22 cellular contexts compared by ENCODE assay signal in genomic region chr5:160298189-160298588, GRCh38. TPM values are rescaled to one million over a fixed set of nuclear protein-coding genes. Genes with fewer than 3 reads are reported as not detected.
DNase-seq lines count a peak whose midpoint lies in the region; ATAC-seq and TF ChIP-seq lines count a peak whose summit lies in the region.
"Had no signal": no experiment of that assay in that cellular context is flagged by ENCODE, and none has a peak within 500 bp of the region (broad histone marks: within the 10 kb centered on the region; RNA-seq: fewer than 3 reads in every experiment).

No MANE protein-coding gene starts in this region.

- H3K4me1 ChIP-seq in left ventricle myocardium inferior (peaks cover 31% of the 10 kb centered on the region), left lung (peaks cover 8 to 49% of the 10 kb centered on the region in 2 donors)
- H3K4me1 ChIP-seq: A549 had no signal

- H3K27ac Mint-ChIP-seq in activated T-cell treated with anti-CD3 and anti-CD28 coated beads, Interleukin-2, amount 50 U/mL, for 24 hours, result no peak overlapping the region
- H3K27ac Mint-ChIP-seq: activated naive CD8-positive, alpha-beta T cell treated with anti-CD3 and anti-CD28 coated beads, Interleukin-2, amount 10 ng/mL, durations not matched to agents 7 days and 5 days; T-helper 17 cell had no signal

- H3K9me3 Mint-ChIP-seq in activated T-cell treated with anti-CD3 and anti-CD28 coated beads, Interleukin-2, amount 50 U/mL, for 24 hours, result no peaks in the 10 kb centered on the region
- H3K9me3 Mint-ChIP-seq: activated naive CD8-positive, alpha-beta T cell treated with anti-CD3 and anti-CD28 coated beads, Interleukin-2, amount 10 ng/mL, durations not matched to agents 7 days and 5 days had no signal

- no peak overlapping the region for H3K4me3 ChIP-seq in left ventricle myocardium inferior
- no peak overlapping the region for H3K4me3 ChIP-seq in left lung
- H3K4me3 ChIP-seq: A549, SJSA1 had no signal

- no peaks in the 10 kb centered on the region for H3K27me3 ChIP-seq in left ventricle myocardium inferior (ENCODE audit: low read depth)
- H3K27me3 ChIP-seq in left lung, result no peaks in the 10 kb centered on the region
- H3K27me3 ChIP-seq: BE2C, SJSA1 had no signal

- TF ChIP-seq CTCF in left ventricle myocardium inferior (IDR thresholded peaks at IDR 0.05; ENCODE audit: borderline replicate concordance) (no peak), left lung (IDR thresholded peaks at IDR 0.05) (no peak)

- no peaks in the 10 kb centered on the region for H3K36me3 Mint-ChIP-seq in activated T-cell treated with anti-CD3 and anti-CD28 coated beads, Interleukin-2, amount 50 U/mL, for 24 hours (ENCODE audit: low read depth)
- H3K36me3 Mint-ChIP-seq: activated naive CD8-positive, alpha-beta T cell treated with anti-CD3 and anti-CD28 coated beads, Interleukin-2, amount 10 ng/mL, durations not matched to agents 7 days and 5 days had no signal

- H3K4me3 Mint-ChIP-seq in activated T-cell treated with anti-CD3 and anti-CD28 coated beads, Interleukin-2, amount 50 U/mL, for 24 hours, result no peak overlapping the region
- H3K4me3 Mint-ChIP-seq: activated naive CD8-positive, alpha-beta T cell treated with anti-CD3 and anti-CD28 coated beads, Interleukin-2, amount 10 ng/mL, durations not matched to agents 7 days and 5 days; T-helper 17 cell had no signal

- no peak for DNase-seq in Right ventricle myocardium superior
- no peak for DNase-seq in left ventricle myocardium inferior
- peak; percentile 76 for DNase-seq in SIG-M5 treated with dmso at 0.1 percent for 504 hours (lab: John Stamatoyannopoulos, UW; ENCODE audit: unreplicated experiment)
- no peak for DNase-seq in left lung
- DNase-seq in GDM1 (lab: John Stamatoyannopoulos, UW), result no peak
- no peak for DNase-seq in activated CD8-positive, alpha-beta memory T cell treated with anti-CD3 and anti-CD28 coated beads for 24 hours
- DNase-seq in activated T-cell treated with anti-CD3 and anti-CD28 coated beads, Interleukin-2, amount 50 U/mL, for 24 hours, result no peak
- no peak for DNase-seq in GM19238 (ENCODE audit: insufficient read length, low spot score)
- DNase-seq: activated CD4-positive, alpha-beta T cell treated with anti-CD3 and anti-CD28 coated beads, Interleukin-2, amount 50 U/mL, for 1 hour; activated effector memory CD4-positive, alpha-beta T cell treated with Interleukin-2 at 50 U/mL for 16 hours; activated naive CD8-positive, alpha-beta T cell treated with anti-CD3 and anti-CD28 coated beads, Interleukin-2, amount 10 ng/mL, durations not matched to agents 7 days and 5 days; BE2C; effector CD4-positive, alpha-beta T cell; hippocampal formation; NCI-H1417; NCI-H526; stimulated activated CD4-positive, alpha-beta T cell treated with anti-CD3 and anti-CD28 coated beads, Interleukin-4, amount 100 ng/mL, for 1 hour; stimulated activated naive CD4-positive, alpha-beta T cell treated with Interleukin-2 at 50 U/mL for 16 hours; T-helper 17 cell had no signal

- H3K27ac ChIP-seq in left ventricle myocardium inferior (replicated peaks) (no peak overlapping the region), left lung (peak overlapping the region in 1 of 2 donors; percentile 64)
- H3K27ac ChIP-seq: A549, SJSA1 had no signal

- no peaks in the 10 kb centered on the region for H3K36me3 ChIP-seq in left ventricle myocardium inferior
- H3K36me3 ChIP-seq in left lung, result no peaks in the 10 kb centered on the region
- H3K36me3 ChIP-seq: BE2C had no signal

- intact Hi-C loops in Right ventricle myocardium superior (cut with DNase I) (no loop called here), left ventricle myocardium inferior (cut with micrococcal nuclease) (no loop called here), left lung (cut with DNase I) (no loop called here)

- no peaks in the 10 kb centered on the region for H3K4me1 Mint-ChIP-seq in activated T-cell treated with anti-CD3 and anti-CD28 coated beads, Interleukin-2, amount 50 U/mL, for 24 hours (ENCODE audit: low read depth)
- H3K4me1 Mint-ChIP-seq: activated naive CD8-positive, alpha-beta T cell treated with anti-CD3 and anti-CD28 coated beads, Interleukin-2, amount 10 ng/mL, durations not matched to agents 7 days and 5 days; T-helper 17 cell had no signal

- H3K9me3 ChIP-seq in left ventricle myocardium inferior (replicated peaks) (no peaks in the 10 kb centered on the region), left lung (no peaks in the 10 kb centered on the region)
- H3K9me3 ChIP-seq: A549, BE2C, SJSA1 had no signal

- peak; percentile 64 for ATAC-seq in Right ventricle myocardium superior (ENCODE audit: poor library complexity)
- ATAC-seq in left lung, result peak; percentile 22
- ATAC-seq: A549, esophagus mucosa, T-helper 17 cell had no signal

- H3K27me3 Mint-ChIP-seq in activated T-cell treated with anti-CD3 and anti-CD28 coated beads, Interleukin-2, amount 50 U/mL, for 24 hours, result no peaks in the 10 kb centered on the region

RNA-seq across cellular contexts. Expression of gene CCNJL, which starts 14.2 kb away (rescaled TPM):
- 6.8 TPM for total RNA-seq in Right ventricle myocardium superior
- 6.5 TPM for total RNA-seq in left ventricle myocardium inferior
- 10 to 100 TPM; 16.0 to 19.6 TPM for total RNA-seq in left lung
